Comparison of ENCODE assay signal across 15 cellular contexts in the genomic region with DNA sequence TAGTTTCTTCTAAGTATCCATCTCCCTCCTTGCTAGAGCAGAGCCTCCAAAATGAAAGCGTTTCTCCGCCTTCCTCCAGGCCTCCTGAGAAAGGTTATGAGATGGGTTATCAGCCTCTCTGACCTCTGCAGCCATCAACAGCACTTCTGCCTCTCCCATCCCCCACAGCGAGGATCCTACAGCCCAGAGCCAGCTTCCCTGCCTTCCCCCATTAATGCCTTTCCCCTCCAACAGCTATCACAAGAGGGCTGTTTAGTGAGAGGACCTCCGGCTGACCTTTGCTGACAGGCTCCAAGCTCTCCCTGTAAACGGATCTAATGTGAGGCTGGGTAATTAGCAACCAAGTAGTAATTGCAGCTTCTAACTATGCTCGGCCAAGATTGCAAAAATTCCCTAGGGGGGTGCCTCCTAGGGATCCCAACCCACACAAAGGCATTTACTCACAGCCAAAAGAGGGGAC. TPM values are rescaled to one million over a fixed set of nuclear protein-coding genes. Genes with fewer than 3 reads are reported as not detected.
A peak's percentile ranks its signal among the peaks of the same experiment; 100 is the strongest.
DNase-seq lines count a peak whose midpoint lies in the region; ATAC-seq and TF ChIP-seq lines count a peak whose summit lies in the region.
"Had no signal": no experiment of that assay in that cellular context is flagged by ENCODE, and none has a peak within 500 bp of the region (broad histone marks: within the 10 kb centered on the region; RNA-seq: fewer than 3 reads in every experiment).

No MANE protein-coding gene starts in this region.

- no peak overlapping the region for H3K4me3 Mint-ChIP-seq in activated T-cell treated with anti-CD3 and anti-CD28 coated beads, Interleukin-2, amount 50 U/mL, for 24 hours
- H3K4me3 Mint-ChIP-seq: CD14-positive monocyte; central memory CD8-positive, alpha-beta T cell; T-helper 17 cell had no signal

- H3K27ac Mint-ChIP-seq in activated T-cell treated with anti-CD3 and anti-CD28 coated beads, Interleukin-2, amount 50 U/mL, for 24 hours, result no peak overlapping the region
- H3K27ac Mint-ChIP-seq: CD14-positive monocyte, T-helper 17 cell had no signal

- no peaks in the 10 kb centered on the region for H3K27me3 ChIP-seq in iPS DF 6.9 (ENCODE audit: control insufficient read depth, insufficient read depth, low read length)
- no peaks in the 10 kb centered on the region for H3K27me3 ChIP-seq in psoas muscle (ENCODE audit: insufficient read depth in 3 of 3, low read length in 2 of 3)

- DNase-seq in ELF-1 (ENCODE audit: low read depth, low spot score) (peak; percentile 96), SK-N-DZ (ENCODE audit: low spot score) (peak; percentile 90), iPS DF 6.9 (ENCODE audit: low read depth, low spot score) (peak; percentile 29), psoas muscle (no peak)
- no peak for DNase-seq in activated T-cell treated with anti-CD3 and anti-CD28 coated beads, Interleukin-2, amount 50 U/mL, for 24 hours
- DNase-seq: activated CD4-positive, alpha-beta T cell treated with anti-CD3 and anti-CD28 coated beads, Interleukin-2, amount 50 U/mL, for 4 hours; activated naive CD4-positive, alpha-beta T cell; kidney; stimulated activated naive CD8-positive, alpha-beta T cell treated with anti-CD3 and anti-CD28 coated beads, Interleukin-15, Interleukin-2, amounts not matched to agents 100 U/mL and 50 U/mL, for 24 hours; T-helper 17 cell had no signal

- H3K27ac ChIP-seq in iPS DF 6.9 (ENCODE audit: low read length) (no peak overlapping the region), psoas muscle (peak overlapping the region; percentile 97)

- H3K9me3 Mint-ChIP-seq in activated T-cell treated with anti-CD3 and anti-CD28 coated beads, Interleukin-2, amount 50 U/mL, for 24 hours, result no peaks in the 10 kb centered on the region
- H3K9me3 Mint-ChIP-seq: central memory CD8-positive, alpha-beta T cell had no signal

- TF ChIP-seq CTCF in psoas muscle (IDR thresholded peaks at IDR 0.05), result no peak

- peaks cover 1% of the 10 kb centered on the region; the same call in 1 of the 2 replicates for H3K4me1 ChIP-seq in iPS DF 6.9 (ENCODE audit: control insufficient read depth, insufficient read depth, low read length)
- H3K4me1 ChIP-seq in psoas muscle, result peaks cover 83% of the 10 kb centered on the region

- H3K27me3 Mint-ChIP-seq in activated T-cell treated with anti-CD3 and anti-CD28 coated beads, Interleukin-2, amount 50 U/mL, for 24 hours, result no peaks in the 10 kb centered on the region
- H3K27me3 Mint-ChIP-seq: central memory CD8-positive, alpha-beta T cell had no signal

- WGBS in iPS DF 6.9 (ENCODE audit: insufficient coverage, insufficient read length), result no CpG with 5 or more reads among the region's 6 CpGs
- WGBS in psoas muscle, 3 donors, result 50 to 64% (median 54%) methylated on average over 6 of the region's 6 CpGs

- H3K9me3 ChIP-seq in iPS DF 6.9 (ENCODE audit: control insufficient read depth, insufficient read depth, low read length) (no peaks in the 10 kb centered on the region), psoas muscle (no peaks in the 10 kb centered on the region)

- intact Hi-C loops in psoas muscle (cut with DNase I), result loop anchor here in 1 of 2 donors (5.0 kb wide), 1 partner anchor 35 kb away; no protein-coding TSS in a partner anchor

- H3K4me3 ChIP-seq in iPS DF 6.9 (ENCODE audit: low read length) (no peak overlapping the region), psoas muscle (no peak overlapping the region)

- no peaks in the 10 kb centered on the region for H3K36me3 ChIP-seq in iPS DF 6.9 (ENCODE audit: control insufficient read depth, insufficient read depth, low read length)
- no peaks in the 10 kb centered on the region for H3K36me3 ChIP-seq in psoas muscle (ENCODE audit: insufficient read depth in 1 of 2, low read depth in 1 of 2)

- H3K4me1 Mint-ChIP-seq in activated T-cell treated with anti-CD3 and anti-CD28 coated beads, Interleukin-2, amount 50 U/mL, for 24 hours (ENCODE audit: low read depth), result no peaks in the 10 kb centered on the region
- H3K4me1 Mint-ChIP-seq: central memory CD8-positive, alpha-beta T cell had no signal

- no peak for ATAC-seq in psoas muscle
- ATAC-seq in HG03108 (IDR thresholded peaks at IDR 0.05; ENCODE audit: unreplicated experiment), result no peak
- ATAC-seq in GM21723 (IDR thresholded peaks at IDR 0.05; ENCODE audit: unreplicated experiment), result no peak
- no peak for ATAC-seq in GM21515 (IDR thresholded peaks at IDR 0.05; ENCODE audit: unreplicated experiment)
- ATAC-seq: stimulated activated naive CD8-positive, alpha-beta T cell treated with anti-CD3 and anti-CD28 coated beads, Interleukin-15, Interleukin-2, amounts not matched to agents 100 U/mL and 50 U/mL, for 24 hours; T-helper 17 cell had no signal

- no peaks in the 10 kb centered on the region for H3K36me3 Mint-ChIP-seq in activated T-cell treated with anti-CD3 and anti-CD28 coated beads, Interleukin-2, amount 50 U/mL, for 24 hours (ENCODE audit: low read depth)
- H3K36me3 Mint-ChIP-seq: CD14-positive monocyte had no signal

RNA-seq across cellular contexts. Expression of a gene that starts 55.8 kb away (rescaled TPM):
- 4.9 and 5.5 TPM in 2 replicates for polyA plus RNA-seq in SK-N-DZ (2014; cell fraction: cytosol; rRNA removed)
- polyA plus RNA-seq in SK-N-DZ (2014; cell fraction: nucleus; rRNA removed), result 3.0 and 7.3 TPM in 2 replicates
- total RNA-seq in psoas muscle, result 10 to 100 TPM; 10.6 to 36.9 (median 26.2) TPM
- polyA plus RNA-seq in psoas muscle, result 10 to 100 TPM in 1 of 3 donors, 1 to 10 TPM in 2; 3.3 to 11.5 (median 5.2) TPM

Comparison
In these comparisons a context has a peak if more than half of its experiments do, and no peak if none do; other contexts are left out.
1. DNase-seq: peak in ELF-1 (single experiment), SK-N-DZ (single experiment) and iPS DF 6.9 (single experiment); none in psoas muscle (0 of 2) and activated T-cell treated with anti-CD3 and anti-CD28 coated beads, Interleukin-2, amount 50 U/mL, for 24 hours (single experiment).